Comparison of ENCODE assay signal across 1 cellular context in genomic region chr12:24948816-24949722, GRCh38.
TF ChIP-seq lines count a peak whose summit lies in the region.

BCAT1 (minus strand) TSS chr12:24949101; CDS start chr12:24948932, 169 bp downstream.

TF ChIP-seq in SK-N-SH, 30 proteins besides CTCF, POLR2A, EP300 and RAD21 (continued from another document):
- TF ChIP-seq TAF1 (IDR thresholded peaks at IDR 0.05; ENCODE audit: borderline replicate concordance, low read depth, low read length) = peak; percentile 52; the same call in 1 of the 2 replicates
- no peak for TF ChIP-seq MEF2A (IDR thresholded peaks at IDR 0.05; ENCODE audit: borderline replicate concordance, low read depth)
- peak; percentile 99 for TF ChIP-seq MAX (IDR thresholded peaks at IDR 0.05; ENCODE audit: low read depth)
- TF ChIP-seq NRF1 (IDR thresholded peaks at IDR 0.05; ENCODE audit: low read depth, low read length) = no peak
- TF ChIP-seq RXRA (IDR thresholded peaks at IDR 0.05; ENCODE audit: borderline replicate concordance, low read depth) = no peak
- TF ChIP-seq POLR2AphosphoS5 (IDR thresholded peaks at IDR 0.05; ENCODE audit: low read depth, low read length) = no peak; the same call in 1 of the 2 replicates
- no peak for TF ChIP-seq GATA2 (CRISPR knock-in tag; IDR thresholded peaks at IDR 0.05)
- no peak; the same call in 1 of the 2 replicates for TF ChIP-seq NFIC (IDR thresholded peaks at IDR 0.05; ENCODE audit: borderline replicate concordance)
- no peak for TF ChIP-seq ELF1 (IDR thresholded peaks at IDR 0.05)
- TF ChIP-seq ZBTB33 (IDR thresholded peaks at IDR 0.05; ENCODE audit: borderline replicate concordance, low read depth) = no peak
- TF ChIP-seq FOXJ3 (CRISPR knock-in tag; IDR thresholded peaks at IDR 0.05) = no peak
- TF ChIP-seq MXI1 (IDR thresholded peaks at IDR 0.05; ENCODE audit: low read depth, low read length) = peak; percentile 91; the same call in 1 of the 2 replicates
- no peak for TF ChIP-seq FOXM1 (IDR thresholded peaks at IDR 0.05; ENCODE audit: low read depth)
- TF ChIP-seq TEAD4 (IDR thresholded peaks at IDR 0.05; ENCODE audit: borderline replicate concordance, insufficient read depth) = no peak
- no peak for TF ChIP-seq IRF3 (IDR thresholded peaks at IDR 0.05; ENCODE audit: low read depth, low read length)
- no peak for TF ChIP-seq USF1 (IDR thresholded peaks at IDR 0.05; ENCODE audit: borderline replicate concordance, low read depth)
- TF ChIP-seq SMC3 (IDR thresholded peaks at IDR 0.05; ENCODE audit: low read depth, low read length) = no peak; the same call in 1 of the 2 replicates
- no peak for TF ChIP-seq EZH2phosphoT487 (IDR thresholded peaks at IDR 0.05; ENCODE audit: borderline replicate concordance, low read depth)
